ENCODE assay signal across 23 cellular contexts in genomic region chr1:107443860-107444259, GRCh38.
"Had no signal": no experiment of that assay in that cellular context is flagged by ENCODE, and none has a peak within 500 bp of the region (broad histone marks: within the 10 kb centered on the region; RNA-seq: fewer than 3 reads in every experiment).

No MANE protein-coding gene starts in this region.

- H3K4me2 ChIP-seq: KMS-11, SK-N-SH had no signal

- H3K4me1 ChIP-seq: SJSA1 had no signal

- H3K4me3 Mint-ChIP-seq: IgD-negative memory B cell had no signal

- DNase-seq: Kasumi-1, MM.1S, NCI-H1092 treated with DMSO at 0.1 percent for 48 hours, NCI-H1436, NCI-H187, NCI-H2029, NCI-H2081 treated with DMSO at 0.1 percent for 48 hours, NCI-H2171, NCI-H226, NCI-H446, NCI-H510A, NCI-H524 treated with DMSO at 0.1 percent for 48 hours, NCI-H774, Right ventricle myocardium superior, RPMI8226, SIG-M5, SK-N-SH, SW 1271 had no signal

- H3K27ac ChIP-seq: HL-60, KMS-11, SJSA1 had no signal

- ATAC-seq: K562 had no signal

- H3K9me3 ChIP-seq: SJSA1, SK-N-SH had no signal

- H3K27me3 ChIP-seq: SJSA1 had no signal

- H3K36me3 ChIP-seq: SJSA1 had no signal

- H3K4me3 ChIP-seq: K562, SJSA1 had no signal

- H3K9ac ChIP-seq: KMS-11, SK-N-SH had no signal

- H3K27me3 Mint-ChIP-seq: IgD-negative memory B cell had no signal
